Comparison of ENCODE assay signal across 8 cellular contexts in the genomic region with DNA sequence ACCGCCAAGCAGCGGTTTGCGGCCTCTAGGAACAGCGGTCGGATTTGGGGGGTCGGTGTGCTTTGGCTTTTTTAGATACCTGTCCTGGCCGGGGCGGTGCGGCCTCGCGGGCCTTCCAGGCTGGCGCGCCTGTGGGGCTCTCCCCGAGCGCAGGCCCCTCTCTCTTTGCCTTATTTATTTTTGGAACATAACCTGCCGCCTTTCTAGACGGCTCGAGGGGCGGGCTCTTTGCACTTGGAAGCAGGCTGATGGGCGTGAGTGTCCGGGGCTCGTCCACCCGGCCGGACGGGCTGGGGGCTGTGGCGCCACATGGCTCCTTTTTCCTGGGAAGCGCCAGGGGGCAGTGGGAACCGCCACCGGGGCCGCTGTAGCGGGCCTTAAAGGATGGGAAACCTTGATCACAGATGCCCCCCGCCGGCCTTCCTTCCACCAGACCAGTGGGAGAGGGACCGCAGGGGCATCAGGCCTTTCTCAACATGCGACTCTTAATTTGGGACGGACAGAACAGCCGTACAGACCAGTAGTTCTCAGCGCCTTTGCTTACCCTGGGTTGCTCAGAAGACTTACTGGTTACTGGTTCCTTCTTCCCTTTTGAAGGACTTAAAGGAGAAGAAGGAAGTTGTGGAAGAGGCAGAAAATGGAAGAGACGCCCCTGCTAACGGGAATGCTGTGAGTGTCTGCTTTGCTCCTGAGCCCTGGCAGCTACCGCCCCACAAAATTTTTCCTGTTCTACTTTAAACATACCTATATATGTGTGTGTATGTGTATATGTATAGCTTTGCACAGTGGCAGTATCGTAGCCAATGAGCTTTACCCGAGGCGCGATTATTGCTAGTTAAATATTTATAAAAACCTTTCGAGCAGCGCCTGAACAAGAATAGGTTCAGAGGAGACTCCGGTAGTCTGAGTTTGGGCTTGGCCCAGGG. TPM values are rescaled to one million over a fixed set of nuclear protein-coding genes. Genes with fewer than 3 reads are reported as not detected.
DNase-seq lines count a peak whose midpoint lies in the region; ATAC-seq and TF ChIP-seq lines count a peak whose summit lies in the region.

No MANE protein-coding gene starts in this region.

- no peak for TF ChIP-seq CTCF in GM20000 (IDR thresholded peaks at IDR 0.05; ENCODE audit: extremely low read depth, missing control alignments)

- H3K36me3 Mint-ChIP-seq in T-helper 17 cell (ENCODE audit: low read depth): peaks cover 11% of the 10 kb centered on the region

- H3K4me1 Mint-ChIP-seq in T-helper 17 cell: peaks cover 33% of the 10 kb centered on the region

- no peaks in the 10 kb centered on the region for H3K9me3 ChIP-seq in T-helper 17 cell (ENCODE audit: control insufficient read depth, low read length, poor library complexity, severe bottlenecking)
- no peaks in the 10 kb centered on the region for H3K9me3 ChIP-seq in endocrine pancreas (ENCODE audit: control insufficient read depth, low read length)

- peak overlapping the region; percentile 99 for H3K27ac Mint-ChIP-seq in T-helper 17 cell

- H3K27me3 Mint-ChIP-seq in T-helper 17 cell: no peaks in the 10 kb centered on the region

- no peak for ATAC-seq in T-helper 17 cell
- ATAC-seq in GM18873 (IDR thresholded peaks at IDR 0.05; ENCODE audit: low FRiP score, unreplicated experiment): no peak
- ATAC-seq in HG03378 (IDR thresholded peaks at IDR 0.05; ENCODE audit: unreplicated experiment): no peak

- peak overlapping the region; percentile 96 for H3K4me3 Mint-ChIP-seq in T-helper 17 cell

- peak; percentile 37 for DNase-seq in activated CD4-positive, alpha-beta T cell treated with anti-CD3 and anti-CD28 coated beads for 48 hours
- no peak for DNase-seq in activated CD4-positive, alpha-beta T cell treated with anti-CD3 and anti-CD28 coated beads for 4 hours
- DNase-seq in T-helper 17 cell (no peak), myocyte (ENCODE audit: low read depth) (peak; percentile 50), GM20000 (ENCODE audit: low spot score) (no peak)

- H3K36me3 ChIP-seq in endocrine pancreas (ENCODE audit: control insufficient read depth, insufficient read depth, low read length): no peaks in the 10 kb centered on the region

- H3K9ac ChIP-seq in endocrine pancreas (ENCODE audit: control insufficient read depth, insufficient read depth, low read length): peak overlapping the region; percentile 81

- H3K27me3 ChIP-seq in endocrine pancreas (ENCODE audit: control insufficient read depth, insufficient read depth, low read length): no peaks in the 10 kb centered on the region

- H3K4me3 ChIP-seq in endocrine pancreas (ENCODE audit: control insufficient read depth, insufficient read depth, low read length): peak overlapping the region; percentile 64

- H3K4me1 ChIP-seq in endocrine pancreas (ENCODE audit: control insufficient read depth, insufficient read depth, low read length): no peaks in the 10 kb centered on the region

RNA-seq across cellular contexts. Expression of gene PTMA, which starts 2.7 kb away (rescaled TPM):
- total RNA-seq in T-helper 17 cell: 1,000 to 10,000 TPM; 1,121 to 1,256 TPM
- total RNA-seq in myocyte: 274 and 313 TPM in 2 replicates
- polyA plus RNA-seq in myocyte (2012): 210 TPM

Comparison
In these comparisons a context has a peak if more than half of its experiments do, and no peak if none do; other contexts are left out.
1. DNase-seq: peak in activated CD4-positive, alpha-beta T cell treated with anti-CD3 and anti-CD28 coated beads for 48 hours (single experiment) and myocyte (single experiment); none in activated CD4-positive, alpha-beta T cell treated with anti-CD3 and anti-CD28 coated beads for 4 hours (0 of 2), T-helper 17 cell (0 of 3) and GM20000 (single experiment).